27 cellular contexts compared by ENCODE assay signal in genomic region chr7:120874016-120874415, GRCh38. TPM values are rescaled to one million over a fixed set of nuclear protein-coding genes. Genes with fewer than 3 reads are reported as not detected.
"Had no signal": no experiment of that assay in that cellular context is flagged by ENCODE, and none has a peak within 500 bp of the region (broad histone marks: within the 10 kb centered on the region; RNA-seq: fewer than 3 reads in every experiment).

No MANE protein-coding gene starts in this region.

- H3K9me3 Mint-ChIP-seq: mesothelial cell of epicardium; naive B cell; stimulated activated memory B cell treated with anti-CD40 and anti-IgM and Interleukin-4, amounts not matched to agents 10 μg/mL and 1 μg/mL and 100 μg/mL, for 72 hours; stimulated activated naive CD8-positive, alpha-beta T cell treated with anti-CD3 and anti-CD28 coated beads, Interleukin-15, amount 100 ng/mL, for 72 hours had no signal

- H3K4me3 ChIP-seq: heart left ventricle, left lung, lung, ovary, right atrium auricular region, right lobe of liver, smooth muscle cell, transverse colon, upper lobe of left lung had no signal

- FAIRE-seq: kidney, urothelium cell line had no signal

- DNase-seq: heart left ventricle; hypothalamus; immature natural killer cell; kidney; left colon; left lung; naive B cell; ovary; right lobe of liver; stimulated activated CD4-positive, alpha-beta T cell treated with anti-CD3 and anti-CD28 coated beads, Interleukin-1b, Interleukin-23, amount 100 ng/mL, for 48 hours; stimulated activated CD4-positive, alpha-beta T cell treated with anti-CD3 and anti-CD28 coated beads, Interleukin-2, amount 100 ng/mL, for 48 hours; stimulated activated CD4-positive, alpha-beta T cell treated with anti-CD3 and anti-CD28 coated beads, Interleukin-4, amount 100 ng/mL, for 4 hours; stimulated activated CD8-positive, alpha-beta memory T cell treated with anti-CD3 and anti-CD28 coated beads, Interleukin-4, amount 100 ng/mL, for 48 hours; stimulated activated naive CD4-positive, alpha-beta T cell treated with Interleukin-2 at 50 U/mL for 16 hours; stimulated activated naive CD8-positive, alpha-beta T cell treated with anti-CD3 and anti-CD28 coated beads, Interleukin-15, amount 100 ng/mL, for 72 hours; substantia nigra; transverse colon; upper lobe of left lung had no signal

- H3K27me3 ChIP-seq: heart left ventricle, left lung, ovary, right atrium auricular region, right lobe of liver, transverse colon, upper lobe of left lung had no signal

- H3K4me3 Mint-ChIP-seq: immature natural killer cell; mesothelial cell of epicardium; naive B cell; natural killer cell treated with Interleukin-12 subunit alpha and Interleukin-12 subunit beta and Interleukin-15 and Interleukin-18, amount 100 ng/mL, for 72 hours; stimulated activated memory B cell treated with anti-CD40 and anti-IgM and Interleukin-4, amounts not matched to agents 10 μg/mL and 1 μg/mL and 100 μg/mL, for 72 hours; stimulated activated naive CD8-positive, alpha-beta T cell treated with anti-CD3 and anti-CD28 coated beads, Interleukin-15, amount 100 ng/mL, for 72 hours had no signal

- H3K27ac ChIP-seq: heart left ventricle, left lung, ovary, right atrium auricular region, right lobe of liver, transverse colon, upper lobe of left lung had no signal

- H3K27me3 Mint-ChIP-seq: progenitor cell of endocrine pancreas had no signal

- H3K27ac Mint-ChIP-seq: immature natural killer cell; mesothelial cell of epicardium; naive B cell; natural killer cell treated with Interleukin-12 subunit alpha and Interleukin-12 subunit beta and Interleukin-15 and Interleukin-18, amount 100 ng/mL, for 72 hours; progenitor cell of endocrine pancreas; stimulated activated memory B cell treated with anti-CD40 and anti-IgM and Interleukin-4, amounts not matched to agents 10 μg/mL and 1 μg/mL and 100 μg/mL, for 72 hours; stimulated activated naive CD8-positive, alpha-beta T cell treated with anti-CD3 and anti-CD28 coated beads, Interleukin-15, amount 100 ng/mL, for 72 hours had no signal

- ATAC-seq: heart left ventricle; left colon; natural killer cell treated with Interleukin-12 subunit alpha and Interleukin-12 subunit beta and Interleukin-15 and Interleukin-18, amount 100 ng/mL, for 72 hours; right lobe of liver; stimulated activated memory B cell treated with anti-CD40 and anti-IgM and Interleukin-4, amounts not matched to agents 10 μg/mL and 1 μg/mL and 100 μg/mL, for 72 hours; stimulated activated naive CD8-positive, alpha-beta T cell treated with anti-CD3 and anti-CD28 coated beads, Interleukin-15, amount 100 ng/mL, for 72 hours had no signal

- H3K4me1 Mint-ChIP-seq: immature natural killer cell; naive B cell; stimulated activated memory B cell treated with anti-CD40 and anti-IgM and Interleukin-4, amounts not matched to agents 10 μg/mL and 1 μg/mL and 100 μg/mL, for 72 hours; stimulated activated naive CD8-positive, alpha-beta T cell treated with anti-CD3 and anti-CD28 coated beads, Interleukin-15, amount 100 ng/mL, for 72 hours had no signal

- H3K36me3 ChIP-seq: heart left ventricle, left lung, ovary, right atrium auricular region, right lobe of liver, transverse colon, upper lobe of left lung had no signal

- H3K4me1 ChIP-seq: heart left ventricle, right atrium auricular region, right lobe of liver, transverse colon, upper lobe of left lung had no signal

- H3K36me3 Mint-ChIP-seq: immature natural killer cell; mesothelial cell of epicardium; naive B cell; natural killer cell treated with Interleukin-12 subunit alpha and Interleukin-12 subunit beta and Interleukin-15 and Interleukin-18, amount 100 ng/mL, for 72 hours; stimulated activated memory B cell treated with anti-CD40 and anti-IgM and Interleukin-4, amounts not matched to agents 10 μg/mL and 1 μg/mL and 100 μg/mL, for 72 hours had no signal

- H3K9me3 ChIP-seq: heart left ventricle, left lung, ovary, right atrium auricular region, right lobe of liver, transverse colon, upper lobe of left lung had no signal

RNA-seq across cellular contexts. Expression of gene TSPAN12, which starts 16.1 kb away (rescaled TPM):
- total RNA-seq: mononuclear cell; natural killer cell treated with Interleukin-12 subunit alpha and Interleukin-12 subunit beta and Interleukin-15 and Interleukin-18, amount 100 ng/mL, for 72 hours had no signal
- polyA plus RNA-seq: immature natural killer cell had no signal
